Comparison of ENCODE assay signal across 2 cellular contexts in the genomic region with DNA sequence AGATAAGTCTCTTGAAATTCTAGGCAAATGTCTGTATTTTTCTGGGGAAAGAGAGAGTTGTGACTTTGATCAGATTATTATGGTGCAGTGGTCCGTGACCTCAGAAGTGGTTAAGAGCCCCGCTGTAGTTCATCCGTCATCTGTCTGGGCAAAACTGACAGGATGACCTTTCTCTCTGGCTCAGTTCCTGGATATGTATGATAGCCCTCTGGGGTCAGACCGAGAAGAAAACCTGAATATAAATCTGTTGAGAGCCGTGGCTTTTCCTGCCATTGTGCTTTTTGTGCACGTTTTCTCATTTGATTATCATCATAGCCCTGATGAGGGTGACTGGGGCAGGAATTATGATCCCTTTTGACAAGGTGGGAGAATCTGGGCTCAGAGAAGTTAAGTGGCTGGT.
TF ChIP-seq lines count a peak whose summit lies in the region.

No MANE protein-coding gene starts in this region.

TF ChIP-seq in SK-N-SH treated with all-trans-retinoic acid at 6 μM for 48 hours, 23 proteins besides CTCF, POLR2A, EP300 and RAD21:
- no peak for TF ChIP-seq ZFP30 (CRISPR knock-in tag; IDR thresholded peaks at IDR 0.05)
- no peak for TF ChIP-seq ARNTL (CRISPR knock-in tag; IDR thresholded peaks at IDR 0.05; ENCODE audit: borderline replicate concordance, low read depth)
- no peak for TF ChIP-seq SNAI2 (CRISPR knock-in tag; IDR thresholded peaks at IDR 0.05)
- no peak for TF ChIP-seq TOX (CRISPR knock-in tag; IDR thresholded peaks at IDR 0.05; ENCODE audit: borderline replicate concordance)
- TF ChIP-seq PPARA (CRISPR knock-in tag; IDR thresholded peaks at IDR 0.05; ENCODE audit: borderline replicate concordance), result no peak
- no peak for TF ChIP-seq OSR1 (CRISPR knock-in tag; IDR thresholded peaks at IDR 0.05)
- TF ChIP-seq, protein P1, sequence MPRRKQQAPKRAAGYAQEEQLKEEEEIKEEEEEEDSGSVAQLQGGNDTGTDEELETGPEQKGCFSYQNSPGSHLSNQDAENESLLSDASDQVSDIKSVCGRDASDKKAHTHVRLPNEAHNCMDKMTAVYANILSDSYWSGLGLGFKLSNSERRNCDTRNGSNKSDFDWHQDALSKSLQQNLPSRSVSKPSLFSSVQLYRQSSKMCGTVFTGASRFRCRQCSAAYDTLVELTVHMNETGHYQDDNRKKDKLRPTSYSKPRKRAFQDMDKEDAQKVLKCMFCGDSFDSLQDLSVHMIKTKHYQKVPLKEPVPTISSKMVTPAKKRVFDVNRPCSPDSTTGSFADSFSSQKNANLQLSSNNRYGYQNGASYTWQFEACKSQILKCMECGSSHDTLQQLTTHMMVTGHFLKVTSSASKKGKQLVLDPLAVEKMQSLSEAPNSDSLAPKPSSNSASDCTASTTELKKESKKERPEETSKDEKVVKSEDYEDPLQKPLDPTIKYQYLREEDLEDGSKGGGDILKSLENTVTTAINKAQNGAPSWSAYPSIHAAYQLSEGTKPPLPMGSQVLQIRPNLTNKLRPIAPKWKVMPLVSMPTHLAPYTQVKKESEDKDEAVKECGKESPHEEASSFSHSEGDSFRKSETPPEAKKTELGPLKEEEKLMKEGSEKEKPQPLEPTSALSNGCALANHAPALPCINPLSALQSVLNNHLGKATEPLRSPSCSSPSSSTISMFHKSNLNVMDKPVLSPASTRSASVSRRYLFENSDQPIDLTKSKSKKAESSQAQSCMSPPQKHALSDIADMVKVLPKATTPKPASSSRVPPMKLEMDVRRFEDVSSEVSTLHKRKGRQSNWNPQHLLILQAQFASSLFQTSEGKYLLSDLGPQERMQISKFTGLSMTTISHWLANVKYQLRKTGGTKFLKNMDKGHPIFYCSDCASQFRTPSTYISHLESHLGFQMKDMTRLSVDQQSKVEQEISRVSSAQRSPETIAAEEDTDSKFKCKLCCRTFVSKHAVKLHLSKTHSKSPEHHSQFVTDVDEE (CRISPR knock-in tag; IDR thresholded peaks at IDR 0.05), result peak; percentile 43; the same call in 1 of the 2 replicates

TF ChIP-seq in HepG2, 621 proteins besides CTCF, POLR2A, EP300 and RAD21:
- TF ChIP-seq, protein P2, sequence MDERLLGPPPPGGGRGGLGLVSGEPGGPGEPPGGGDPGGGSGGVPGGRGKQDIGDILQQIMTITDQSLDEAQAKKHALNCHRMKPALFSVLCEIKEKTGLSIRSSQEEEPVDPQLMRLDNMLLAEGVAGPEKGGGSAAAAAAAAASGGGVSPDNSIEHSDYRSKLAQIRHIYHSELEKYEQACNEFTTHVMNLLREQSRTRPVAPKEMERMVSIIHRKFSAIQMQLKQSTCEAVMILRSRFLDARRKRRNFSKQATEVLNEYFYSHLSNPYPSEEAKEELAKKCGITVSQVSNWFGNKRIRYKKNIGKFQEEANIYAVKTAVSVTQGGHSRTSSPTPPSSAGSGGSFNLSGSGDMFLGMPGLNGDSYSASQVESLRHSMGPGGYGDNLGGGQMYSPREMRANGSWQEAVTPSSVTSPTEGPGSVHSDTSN (CRISPR knock-in tag; IDR thresholded peaks at IDR 0.05), result no peak
- TF ChIP-seq SRSF4 (IDR thresholded peaks at IDR 0.05; ENCODE audit: low read depth, low read length, poor library complexity, severe bottlenecking), result no peak
- no peak for TF ChIP-seq ZBTB3 (CRISPR knock-in tag; IDR thresholded peaks at IDR 0.05; ENCODE audit: borderline replicate concordance, low read depth)
- no peak for TF ChIP-seq ELF4 (CRISPR knock-in tag; IDR thresholded peaks at IDR 0.05; ENCODE audit: borderline replicate concordance)
- no peak for TF ChIP-seq MEIS2 (CRISPR knock-in tag; IDR thresholded peaks at IDR 0.05)
- TF ChIP-seq KLF11 (CRISPR knock-in tag; IDR thresholded peaks at IDR 0.05), result no peak
- no peak for TF ChIP-seq KLF16 (CRISPR knock-in tag; IDR thresholded peaks at IDR 0.05)
- TF ChIP-seq ZNF768 (CRISPR knock-in tag; IDR thresholded peaks at IDR 0.05), result no peak
- TF ChIP-seq HNF4G (IDR thresholded peaks at IDR 0.05; ENCODE audit: borderline replicate concordance, low read depth, low read length), result no peak
- TF ChIP-seq HNF4G (CRISPR knock-in tag; IDR thresholded peaks at IDR 0.05; ENCODE audit: borderline replicate concordance, low read depth), result no peak
- no peak for TF ChIP-seq HES4 (CRISPR knock-in tag; IDR thresholded peaks at IDR 0.05; ENCODE audit: borderline replicate concordance)
- TF ChIP-seq, protein P3, sequence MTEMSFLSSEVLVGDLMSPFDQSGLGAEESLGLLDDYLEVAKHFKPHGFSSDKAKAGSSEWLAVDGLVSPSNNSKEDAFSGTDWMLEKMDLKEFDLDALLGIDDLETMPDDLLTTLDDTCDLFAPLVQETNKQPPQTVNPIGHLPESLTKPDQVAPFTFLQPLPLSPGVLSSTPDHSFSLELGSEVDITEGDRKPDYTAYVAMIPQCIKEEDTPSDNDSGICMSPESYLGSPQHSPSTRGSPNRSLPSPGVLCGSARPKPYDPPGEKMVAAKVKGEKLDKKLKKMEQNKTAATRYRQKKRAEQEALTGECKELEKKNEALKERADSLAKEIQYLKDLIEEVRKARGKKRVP (CRISPR knock-in tag; IDR thresholded peaks at IDR 0.05), result no peak
- TF ChIP-seq AGO1 (IDR thresholded peaks at IDR 0.05; ENCODE audit: low read depth, low read length, poor library complexity, severe bottlenecking), result no peak
- TF ChIP-seq TCF7 (IDR thresholded peaks at IDR 0.05; ENCODE audit: low read depth), result no peak
- TF ChIP-seq, protein P4, sequence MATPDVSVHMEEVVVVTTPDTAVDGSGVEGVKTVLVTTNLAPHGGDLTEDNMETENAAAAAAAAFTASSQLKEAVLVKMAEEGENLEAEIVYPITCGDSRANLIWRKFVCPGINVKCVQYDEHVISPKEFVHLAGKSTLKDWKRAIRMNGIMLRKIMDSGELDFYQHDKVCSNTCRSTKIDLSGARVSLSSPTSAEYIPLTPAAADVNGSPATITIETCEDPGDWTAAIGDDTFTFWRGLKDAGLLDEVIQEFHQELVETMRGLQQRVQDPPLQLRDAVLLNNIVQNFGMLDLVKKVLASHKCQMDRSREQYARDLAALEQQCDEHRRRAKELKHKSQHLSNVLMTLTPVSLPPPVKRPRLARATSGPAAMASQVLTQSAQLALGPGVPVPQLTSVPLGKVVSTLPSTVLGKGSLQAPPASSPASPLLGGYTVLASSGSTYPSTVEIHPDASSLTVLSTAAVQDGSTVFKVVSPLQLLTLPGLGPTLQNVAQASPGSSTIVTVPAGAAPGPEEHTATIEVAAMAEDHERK (CRISPR knock-in tag; IDR thresholded peaks at IDR 0.05; ENCODE audit: low read depth), result no peak
- TF ChIP-seq, protein P5, sequence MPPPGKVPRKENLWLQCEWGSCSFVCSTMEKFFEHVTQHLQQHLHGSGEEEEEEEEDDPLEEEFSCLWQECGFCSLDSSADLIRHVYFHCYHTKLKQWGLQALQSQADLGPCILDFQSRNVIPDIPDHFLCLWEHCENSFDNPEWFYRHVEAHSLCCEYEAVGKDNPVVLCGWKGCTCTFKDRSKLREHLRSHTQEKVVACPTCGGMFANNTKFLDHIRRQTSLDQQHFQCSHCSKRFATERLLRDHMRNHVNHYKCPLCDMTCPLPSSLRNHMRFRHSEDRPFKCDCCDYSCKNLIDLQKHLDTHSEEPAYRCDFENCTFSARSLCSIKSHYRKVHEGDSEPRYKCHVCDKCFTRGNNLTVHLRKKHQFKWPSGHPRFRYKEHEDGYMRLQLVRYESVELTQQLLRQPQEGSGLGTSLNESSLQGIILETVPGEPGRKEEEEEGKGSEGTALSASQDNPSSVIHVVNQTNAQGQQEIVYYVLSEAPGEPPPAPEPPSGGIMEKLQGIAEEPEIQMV (CRISPR knock-in tag; IDR thresholded peaks at IDR 0.05; ENCODE audit: low read depth), result no peak
